In the genomic region with DNA sequence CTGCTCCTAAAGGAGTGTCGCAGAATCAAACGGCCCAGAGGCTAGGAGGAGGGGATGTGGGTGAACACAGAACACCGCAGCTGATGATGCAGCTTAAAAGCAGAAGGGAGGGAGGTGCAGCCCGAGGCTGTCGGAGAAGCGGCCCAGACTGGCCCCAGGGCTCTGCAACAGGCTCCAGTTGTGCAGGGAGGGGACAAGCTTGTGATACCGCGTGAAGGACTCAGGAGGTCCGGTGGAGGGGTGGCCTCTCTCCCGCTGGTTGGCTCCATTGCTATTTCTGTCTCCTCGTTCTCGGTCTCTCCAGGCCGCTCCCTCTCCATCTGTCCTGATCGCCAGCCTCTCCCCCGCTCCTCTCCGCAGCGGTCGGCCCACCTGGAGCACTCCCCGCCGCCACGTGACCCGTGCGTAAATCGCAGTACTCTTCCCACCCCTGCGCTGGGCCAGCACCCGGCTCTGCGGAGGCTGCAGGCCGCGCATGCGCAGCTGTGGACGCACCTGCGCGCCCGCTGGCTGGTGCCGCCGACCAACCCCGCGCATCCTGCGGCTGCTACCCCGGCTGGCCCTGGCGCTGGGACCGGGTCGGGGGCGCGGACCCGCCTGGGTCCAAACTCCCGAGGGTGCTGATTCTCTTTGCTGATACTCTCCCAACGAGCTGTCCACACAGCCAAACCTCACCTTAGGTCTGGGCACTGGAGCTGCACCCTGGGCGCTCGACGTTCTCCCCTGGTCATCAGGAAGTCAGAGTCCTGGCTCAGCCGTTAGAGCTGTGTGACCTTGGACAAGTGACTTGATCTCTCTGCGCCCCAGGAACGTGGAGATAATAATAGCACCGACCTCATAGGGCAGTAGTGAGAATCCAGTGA, we compare ENCODE assay signal across 8 cellular contexts. TPM values are rescaled to one million over a fixed set of nuclear protein-coding genes. Genes with fewer than 3 reads are reported as not detected.
DNase-seq lines count a peak whose midpoint lies in the region; ATAC-seq, FAIRE-seq and TF ChIP-seq lines count a peak whose summit lies in the region.

No MANE protein-coding gene starts in this region.

- 5% methylated on average over 36 of the region's 55 CpGs for WGBS in right lobe of liver (ENCODE audit: insufficient coverage, low coverage, low lambda C conversion rate, missing lambda C conversion rate)

- TF ChIP-seq POLR2A in H54 (IDR thresholded peaks at IDR 0.05; ENCODE audit: low read depth, low read length) = no peak
- no peak for TF ChIP-seq POLR2A in right lobe of liver (IDR thresholded peaks at IDR 0.05)

- no peak for FAIRE-seq in H54 (lab: Jason Lieb, UNC)

- no peaks in the 10 kb centered on the region for H3K36me3 ChIP-seq in colonic mucosa
- H3K36me3 ChIP-seq in right lobe of liver = no peaks in the 10 kb centered on the region

- H3K4me3 ChIP-seq in colonic mucosa = peak overlapping the region; percentile 32
- peak overlapping the region in 2 of 3 donors; percentile 20 to 35 for H3K4me3 ChIP-seq in right lobe of liver

- H3K9ac ChIP-seq in colonic mucosa (ENCODE audit: low read depth in 2 of 2, low read length in 2 of 2) = no peak overlapping the region

- TF ChIP-seq CTCF in colonic mucosa (IDR thresholded peaks at IDR 0.05) = no peak
- TF ChIP-seq CTCF in right lobe of liver (IDR thresholded peaks at IDR 0.05) = no peak

- intact Hi-C loops in colonic mucosa (cut with DNase I) (no loop called here), right lobe of liver (cut with DNase I) (no loop called here)

- ATAC-seq in right lobe of liver (peak; percentile 39 to 63 (median 46)), GM18498 (IDR thresholded peaks at IDR 0.05; ENCODE audit: unreplicated experiment) (no peak)

- peak; percentile 98 for DNase-seq in 8988T
- peak; percentile 59 for DNase-seq in H54 (ENCODE audit: insufficient read length, low spot score)
- DNase-seq in NCI-H510A (lab: John Stamatoyannopoulos, UW) = peak; percentile 91
- peak; percentile 62 to 69 for DNase-seq in activated CD4-positive, alpha-beta T cell treated with anti-CD3 and anti-CD28 coated beads, Interleukin-2, amount 50 U/mL, for 24 hours (ENCODE audit: low read depth in 1 of 2, low spot score in 1 of 2)
- DNase-seq in colonic mucosa = peak; percentile 76
- DNase-seq in right lobe of liver = peak; percentile 58 to 67 (median 66)
- DNase-seq in stimulated activated CD4-positive, alpha-beta T cell treated with anti-CD3 and anti-CD28 coated beads, Interleukin-2, amount 100 ng/mL, for 4 hours (ENCODE audit: low read depth) = peak; percentile 80

- H3K27me3 ChIP-seq in colonic mucosa (peaks cover 6% of the 10 kb centered on the region), right lobe of liver (peaks cover 0 to 4% of the 10 kb centered on the region in 2 donors)

- H3K27ac ChIP-seq in colonic mucosa = no peak overlapping the region
- H3K27ac ChIP-seq in right lobe of liver = no peak overlapping the region

- H3K9me3 ChIP-seq in colonic mucosa = no peaks in the 10 kb centered on the region
- H3K9me3 ChIP-seq in right lobe of liver = no peaks in the 10 kb centered on the region

- H3K4me1 ChIP-seq in colonic mucosa (peaks cover 8% of the 10 kb centered on the region), right lobe of liver (peaks cover 0 to 11% (median 0%) of the 10 kb centered on the region in 4 donors)

RNA-seq across cellular contexts. Expression of a gene that starts 3.7 kb away (rescaled TPM):
- total RNA-seq in colonic mucosa (10 to 100 TPM in 1 of 2 donors, 1 to 10 TPM in 1; 8.2 to 15.8 TPM), right lobe of liver (10 to 100 TPM in 1 of 6 experiments, 1 to 10 TPM in 5; 1.8 to 13.5 (median 4.1) TPM)
